In genomic region chr5:158952951-158953350, GRCh38 we compare ENCODE assay signal across 22 cellular contexts.
DNase-seq lines count a peak whose midpoint lies in the region; TF ChIP-seq lines count a peak whose summit lies in the region.
"Had no signal": no experiment of that assay in that cellular context is flagged by ENCODE, and none has a peak within 500 bp of the region (broad histone marks: within the 10 kb centered on the region; RNA-seq: fewer than 3 reads in every experiment).

No MANE protein-coding gene starts in this region.

- peak overlapping the region; percentile 66 for H2AFZ ChIP-seq in SU-DHL-6 (ENCODE audit: low read depth, low read length, severe bottlenecking)
- H2AFZ ChIP-seq in hepatocyte = no peak overlapping the region
- H2AFZ ChIP-seq: neural progenitor cell had no signal

- H3K9me2 ChIP-seq in SU-DHL-6 (replicated peaks; ENCODE audit: insufficient read depth, low read length) = no peaks in the 10 kb centered on the region
- H3K9me2 ChIP-seq in hepatocyte (replicated peaks; ENCODE audit: insufficient read depth) = no peaks in the 10 kb centered on the region

- no peaks in the 10 kb centered on the region for H3K36me3 ChIP-seq in SU-DHL-6 (ENCODE audit: low read length)
- H3K36me3 ChIP-seq in hepatocyte (replicated peaks; ENCODE audit: insufficient read depth, low read depth) = no peaks in the 10 kb centered on the region
- no peaks in the 10 kb centered on the region for H3K36me3 ChIP-seq in WERI-Rb-1
- H3K36me3 ChIP-seq: neural progenitor cell, thyroid gland had no signal

- no peaks in the 10 kb centered on the region for H4K20me1 ChIP-seq in SU-DHL-6 (ENCODE audit: low read depth, low read length)
- H4K20me1 ChIP-seq in hepatocyte (ENCODE audit: insufficient read depth, poor library complexity, severe bottlenecking) = no peaks in the 10 kb centered on the region

- H3K79me2 ChIP-seq in SU-DHL-6 (ENCODE audit: insufficient read depth, low read length) (no peaks in the 10 kb centered on the region), hepatocyte (no peaks in the 10 kb centered on the region)

- no peaks in the 10 kb centered on the region for H3K36me3 Mint-ChIP-seq in activated CD4-positive, alpha-beta T cell treated with anti-CD3 and anti-CD28 coated beads, Interleukin-2, amount 10 ng/mL, durations not matched to agents 7 days and 5 days (ENCODE audit: low read depth)
- H3K36me3 Mint-ChIP-seq in activated naive CD4-positive, alpha-beta T cell treated with anti-CD3 and anti-CD28 coated beads, Interleukin-2, amount 10 ng/mL, durations not matched to agents 7 days and 5 days = peaks cover 1% of the 10 kb centered on the region
- H3K36me3 Mint-ChIP-seq: CD14-positive monocyte, neural progenitor cell had no signal

- no peaks in the 10 kb centered on the region for H3K27me3 ChIP-seq in AG04450 (ENCODE audit: control insufficient read depth, insufficient read depth, low read length)
- H3K27me3 ChIP-seq in SU-DHL-6 (ENCODE audit: low read length) = no peaks in the 10 kb centered on the region
- peaks cover 3% of the 10 kb centered on the region for H3K27me3 ChIP-seq in hepatocyte
- H3K27me3 ChIP-seq in WERI-Rb-1 (ENCODE audit: insufficient read depth, low read depth, severe bottlenecking) = no peaks in the 10 kb centered on the region
- H3K27me3 ChIP-seq: foreskin keratinocyte, thyroid gland had no signal

- POLR2A ChIA-PET in AG04450 (lab: Yijun Ruan, JAX) = interaction anchor here (1.4 kb wide), 1 partner anchor 69 kb away, joined by 4 read pairs; no protein-coding TSS in a partner anchor
- POLR2A ChIA-PET in activated CD4-positive, alpha-beta T cell treated with anti-CD3 and anti-CD28 coated beads, Interleukin-2, amount 10 ng/mL, durations not matched to agents 7 days and 5 days (lab: Charles Lee) = no interaction called here

- TF ChIP-seq CTCF in AG04450 (IDR thresholded peaks at IDR 0.05; ENCODE audit: low read depth, low read length) (no peak), GM12865 (IDR thresholded peaks at IDR 0.05; ENCODE audit: insufficient read depth, low read depth, low read length, missing control alignments) (no peak), SU-DHL-6 (IDR thresholded peaks at IDR 0.05; ENCODE audit: insufficient read depth, low read length, poor library complexity, severe bottlenecking) (no peak), hepatocyte (IDR thresholded peaks at IDR 0.05; ENCODE audit: poor library complexity) (no peak), WERI-Rb-1 (IDR thresholded peaks at IDR 0.05; ENCODE audit: low read depth, low read length) (no peak)

- no peak overlapping the region for H3K4me3 Mint-ChIP-seq in activated CD4-positive, alpha-beta T cell treated with anti-CD3 and anti-CD28 coated beads, Interleukin-2, amount 10 ng/mL, durations not matched to agents 7 days and 5 days
- no peak overlapping the region for H3K4me3 Mint-ChIP-seq in activated naive CD4-positive, alpha-beta T cell treated with anti-CD3 and anti-CD28 coated beads, Interleukin-2, amount 10 ng/mL, durations not matched to agents 7 days and 5 days
- H3K4me3 Mint-ChIP-seq: activated CD8-positive, alpha-beta T cell treated with anti-CD3 and anti-CD28 coated beads, Interleukin-2, amount 10 ng/mL, durations not matched to agents 7 days and 5 days; activated T-cell treated with anti-CD3 and anti-CD28 coated beads, Interleukin-2, amount 50 U/mL, for 24 hours; CD14-positive monocyte; neural progenitor cell; T-helper 2 cell treated with Interferon-gamma antibody and Interleukin-4, amounts not matched to agents 5 μg/mL and 100 μg/mL, for 36 hours had no signal

- no peak overlapping the region for H3K27ac Mint-ChIP-seq in activated CD4-positive, alpha-beta T cell treated with anti-CD3 and anti-CD28 coated beads, Interleukin-2, amount 10 ng/mL, durations not matched to agents 7 days and 5 days
- no peak overlapping the region for H3K27ac Mint-ChIP-seq in activated naive CD4-positive, alpha-beta T cell treated with anti-CD3 and anti-CD28 coated beads, Interleukin-2, amount 10 ng/mL, durations not matched to agents 7 days and 5 days
- H3K27ac Mint-ChIP-seq: activated CD8-positive, alpha-beta T cell treated with anti-CD3 and anti-CD28 coated beads, Interleukin-2, amount 10 ng/mL, durations not matched to agents 7 days and 5 days; activated T-cell treated with anti-CD3 and anti-CD28 coated beads, Interleukin-2, amount 50 U/mL, for 24 hours; neural progenitor cell; T-helper 2 cell treated with Interferon-gamma antibody and Interleukin-4, amounts not matched to agents 5 μg/mL and 100 μg/mL, for 36 hours had no signal

- no peaks in the 10 kb centered on the region for H3K9me3 ChIP-seq in AG04450 (ENCODE audit: control insufficient read depth, insufficient read depth, low read length)
- no peaks in the 10 kb centered on the region for H3K9me3 ChIP-seq in SU-DHL-6 (ENCODE audit: insufficient read depth, low read length)
- no peaks in the 10 kb centered on the region for H3K9me3 ChIP-seq in hepatocyte (ENCODE audit: low read depth)
- no peaks in the 10 kb centered on the region for H3K9me3 ChIP-seq in WERI-Rb-1 (ENCODE audit: severe bottlenecking)
- H3K9me3 ChIP-seq: thyroid gland had no signal

- H3K4me1 Mint-ChIP-seq in activated CD4-positive, alpha-beta T cell treated with anti-CD3 and anti-CD28 coated beads, Interleukin-2, amount 10 ng/mL, durations not matched to agents 7 days and 5 days = peaks cover 2% of the 10 kb centered on the region
- H3K4me1 Mint-ChIP-seq in activated naive CD4-positive, alpha-beta T cell treated with anti-CD3 and anti-CD28 coated beads, Interleukin-2, amount 10 ng/mL, durations not matched to agents 7 days and 5 days = peaks cover 9% of the 10 kb centered on the region

- DNase-seq in AG04450 (ENCODE audit: low read depth, low spot score) (peak; percentile 15), GM12865 (ENCODE audit: low read depth) (peak; percentile 23), hepatocyte (ENCODE audit: low spot score) (no peak), WERI-Rb-1 (no peak)
- no peak for DNase-seq in activated CD4-positive, alpha-beta T cell treated with anti-CD3 and anti-CD28 coated beads, Interleukin-2, amount 10 ng/mL, durations not matched to agents 7 days and 5 days
- no peak for DNase-seq in activated naive CD4-positive, alpha-beta T cell treated with anti-CD3 and anti-CD28 coated beads, Interleukin-2, amount 10 ng/mL, durations not matched to agents 7 days and 5 days
- no peak for DNase-seq in stimulated activated CD4-positive, alpha-beta T cell treated with anti-CD3 and anti-CD28 coated beads, Interleukin-2, amount 100 ng/mL, for 48 hours
- DNase-seq: activated CD8-positive, alpha-beta T cell treated with anti-CD3 and anti-CD28 coated beads, Interleukin-2, amount 10 ng/mL, durations not matched to agents 7 days and 5 days; activated naive CD4-positive, alpha-beta T cell treated with Interleukin-2 at 50 U/mL for 16 hours; activated T-cell treated with anti-CD3 and anti-CD28 coated beads, Interleukin-2, amount 50 U/mL, for 24 hours; amygdala; foreskin keratinocyte; left ventricle myocardium superior; NCI-H1105 treated with DMSO at 0.1 percent for 48 hours; small intestine; stimulated activated naive CD8-positive, alpha-beta T cell treated with anti-CD3 and anti-CD28 coated beads, Interleukin-15, Interleukin-2, amounts not matched to agents 100 U/mL and 50 U/mL, for 24 hours; thyroid gland had no signal

- no peak overlapping the region for H3K4me3 ChIP-seq in AG04450 (ENCODE audit: low read depth, low read length)
- H3K4me3 ChIP-seq in GM12865 (ENCODE audit: low read depth, low read length) = peak overlapping the region; percentile 35
- peak overlapping the region; percentile 34 for H3K4me3 ChIP-seq in SU-DHL-6 (ENCODE audit: insufficient read depth, low read length, poor library complexity, severe bottlenecking)
- no peak overlapping the region for H3K4me3 ChIP-seq in hepatocyte
- no peak overlapping the region for H3K4me3 ChIP-seq in WERI-Rb-1 (ENCODE audit: low read depth, low read length)
- H3K4me3 ChIP-seq: thyroid gland had no signal

- no peaks in the 10 kb centered on the region for H3K27me3 Mint-ChIP-seq in activated CD4-positive, alpha-beta T cell treated with anti-CD3 and anti-CD28 coated beads, Interleukin-2, amount 10 ng/mL, durations not matched to agents 7 days and 5 days
- H3K27me3 Mint-ChIP-seq in activated naive CD4-positive, alpha-beta T cell treated with anti-CD3 and anti-CD28 coated beads, Interleukin-2, amount 10 ng/mL, durations not matched to agents 7 days and 5 days = peaks cover 3% of the 10 kb centered on the region

- no peak overlapping the region for H3K27ac ChIP-seq in AG04450 (ENCODE audit: low read depth, low read length)
- peak overlapping the region; percentile 95 for H3K27ac ChIP-seq in SU-DHL-6 (ENCODE audit: low read depth, low read length)
- no peak overlapping the region for H3K27ac ChIP-seq in hepatocyte
- no peak overlapping the region for H3K27ac ChIP-seq in WERI-Rb-1
- H3K27ac ChIP-seq: foreskin keratinocyte, HL-60, neural progenitor cell, thyroid gland had no signal

- CTCF ChIA-PET in AG04450 (lab: Charles Lee) = interaction anchor here (1.4 to 1.8 kb wide), 2 partner anchors 154 to 257 kb away, joined by 3 to 4 read pairs; no protein-coding TSS in a partner anchor
- CTCF ChIA-PET in activated CD4-positive, alpha-beta T cell treated with anti-CD3 and anti-CD28 coated beads, Interleukin-2, amount 10 ng/mL, durations not matched to agents 7 days and 5 days (lab: Charles Lee) = interaction anchor here (0.7 kb wide), 1 partner anchor 399 kb away, joined by 3 read pairs; no protein-coding TSS in a partner anchor
- CTCF ChIA-PET in activated naive CD4-positive, alpha-beta T cell treated with anti-CD3 and anti-CD28 coated beads, Interleukin-2, amount 10 ng/mL, durations not matched to agents 7 days and 5 days (lab: Charles Lee) = no interaction called here

- H3K9me3 Mint-ChIP-seq in activated CD4-positive, alpha-beta T cell treated with anti-CD3 and anti-CD28 coated beads, Interleukin-2, amount 10 ng/mL, durations not matched to agents 7 days and 5 days = no peaks in the 10 kb centered on the region
- no peaks in the 10 kb centered on the region for H3K9me3 Mint-ChIP-seq in activated naive CD4-positive, alpha-beta T cell treated with anti-CD3 and anti-CD28 coated beads, Interleukin-2, amount 10 ng/mL, durations not matched to agents 7 days and 5 days
- H3K9me3 Mint-ChIP-seq: activated T-cell treated with anti-CD3 and anti-CD28 coated beads, Interleukin-2, amount 50 U/mL, for 24 hours; CD14-positive monocyte; neural progenitor cell; T-helper 2 cell treated with Interferon-gamma antibody and Interleukin-4, amounts not matched to agents 5 μg/mL and 100 μg/mL, for 36 hours had no signal

- H3K9ac ChIP-seq in SU-DHL-6 (ENCODE audit: low read length) = peak overlapping the region; percentile 50
- H3K9ac ChIP-seq: neural progenitor cell had no signal

- H3K4me2 ChIP-seq in SU-DHL-6 (ENCODE audit: low read depth, low read length, poor library complexity, severe bottlenecking) = peak overlapping the region; percentile 80
- H3K4me2 ChIP-seq in hepatocyte = peak overlapping the region; percentile 9

- H3F3A ChIP-seq in SU-DHL-6 (ENCODE audit: insufficient read depth) = peaks cover 25% of the 10 kb centered on the region

- H3K4me1 ChIP-seq in hepatocyte (ENCODE audit: insufficient read depth) = peaks cover 10% of the 10 kb centered on the region

- 46% methylated on average over 4 of the region's 4 CpGs for WGBS in hepatocyte (ENCODE audit: low lambda C conversion rate, missing lambda C conversion rate)

Comparison
In these comparisons a context has a peak if more than half of its experiments do, and no peak if none do; other contexts are left out.
1. DNase-seq: peak in AG04450 (single experiment) and GM12865 (single experiment); none in hepatocyte (single experiment), activated CD4-positive, alpha-beta T cell treated with anti-CD3 and anti-CD28 coated beads, Interleukin-2, amount 10 ng/mL, durations not matched to agents 7 days and 5 days (single experiment), activated naive CD4-positive, alpha-beta T cell treated with anti-CD3 and anti-CD28 coated beads, Interleukin-2, amount 10 ng/mL, durations not matched to agents 7 days and 5 days (single experiment), WERI-Rb-1 (single experiment) and stimulated activated CD4-positive, alpha-beta T cell treated with anti-CD3 and anti-CD28 coated beads, Interleukin-2, amount 100 ng/mL, for 48 hours (0 of 2).
2. H3K4me3 ChIP-seq: peak in GM12865 (single experiment) and SU-DHL-6 (single experiment); none in AG04450 (single experiment), hepatocyte (single experiment) and WERI-Rb-1 (single experiment).